In the genomic region with DNA sequence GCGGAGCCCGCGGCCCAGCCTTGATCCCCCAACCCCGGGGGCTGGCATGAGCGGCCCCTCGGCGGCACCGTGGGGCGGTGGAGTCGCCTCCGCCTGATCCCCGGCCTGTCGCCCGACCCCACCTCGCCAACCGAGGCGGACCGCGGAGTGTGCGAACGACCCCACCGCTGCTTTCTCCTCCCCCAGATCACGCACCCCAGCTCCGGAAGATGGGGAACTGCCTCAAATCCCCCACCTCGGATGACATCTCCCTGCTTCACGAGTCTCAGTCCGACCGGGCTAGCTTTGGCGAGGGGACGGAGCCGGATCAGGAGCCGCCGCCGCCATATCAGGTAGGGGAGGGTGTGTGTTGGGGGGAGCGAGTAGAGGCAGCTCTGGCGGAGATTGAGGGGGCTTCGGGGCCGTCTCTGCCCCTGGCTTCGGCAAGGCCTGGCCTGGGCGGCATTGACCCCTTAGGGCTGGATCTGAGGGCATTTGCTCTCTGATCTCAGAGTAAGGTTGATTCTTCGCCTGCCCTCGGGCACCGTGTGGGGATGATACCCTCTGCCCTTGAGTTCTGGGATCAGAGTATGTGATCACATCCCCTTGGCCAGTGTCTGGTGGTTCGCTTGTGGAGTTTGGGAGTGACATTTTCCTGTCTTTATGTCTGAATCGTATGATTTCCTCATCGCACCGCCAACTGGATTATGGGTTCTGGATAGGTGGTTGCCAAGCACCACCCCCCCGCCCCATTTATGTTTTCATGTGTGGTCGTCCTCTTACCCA, we compare ENCODE assay signal across 1 cellular context.
A peak's percentile ranks its signal among the peaks of the same experiment; 100 is the strongest.
TF ChIP-seq lines count a peak whose summit lies in the region.

No MANE protein-coding gene starts in this region.

TF ChIP-seq in IMR-90, 13 proteins besides CTCF, POLR2A, EP300 and RAD21:
- TF ChIP-seq MAZ (IDR thresholded peaks at IDR 0.05; ENCODE audit: borderline replicate concordance, low read depth, low read length) (peak; percentile 24; the same call in 1 of the 2 replicates), CEBPB (IDR thresholded peaks at IDR 0.05; ENCODE audit: low read depth, low read length) (peak; percentile 49; the same call in 1 of the 2 replicates), MXI1 (IDR thresholded peaks at IDR 0.05; ENCODE audit: borderline replicate concordance, low read depth, low read length) (no peak; the same call in 1 of the 2 replicates)
